Comparison of ENCODE assay signal across 13 cellular contexts in genomic region chr18:52992041-52992440, GRCh38.
A peak's percentile ranks its signal among the peaks of the same experiment; 100 is the strongest.
DNase-seq lines count a peak whose midpoint lies in the region; ATAC-seq and TF ChIP-seq lines count a peak whose summit lies in the region.
"Had no signal": no experiment of that assay in that cellular context is flagged by ENCODE, and none has a peak within 500 bp of the region (broad histone marks: within the 10 kb centered on the region; RNA-seq: fewer than 3 reads in every experiment).

No MANE protein-coding gene starts in this region.

- no peak overlapping the region for H2AFZ ChIP-seq in H9 (ENCODE audit: low read length)
- H2AFZ ChIP-seq: PC-9 had no signal

- H3K9me3 Mint-ChIP-seq in H9 = no peaks in the 10 kb centered on the region

- no peak overlapping the region for H3K23ac ChIP-seq in H9 (ENCODE audit: insufficient read length, low read depth, low read length)

- no peak overlapping the region for H3K56ac ChIP-seq in H9 (ENCODE audit: insufficient read length, low read depth, low read length)

- no peak overlapping the region for H2BK120ac ChIP-seq in H9 (ENCODE audit: low read depth, low read length, poor library complexity, severe bottlenecking)

- H2BK15ac ChIP-seq in H9 (ENCODE audit: low read depth, low read length) = no peak overlapping the region

- no peak overlapping the region for H3T11ph ChIP-seq in H9 (ENCODE audit: low read length)

- no peaks in the 10 kb centered on the region for H3K27me3 Mint-ChIP-seq in H9 (ENCODE audit: low read depth)
- H3K27me3 Mint-ChIP-seq: CD4-positive, alpha-beta memory T cell had no signal

- TF ChIP-seq CTCF in H9 (conservative IDR thresholded peaks at IDR 0.05) (peak; percentile 64), Panc1 (IDR thresholded peaks at IDR 0.05) (peak; percentile 13; the same call in 1 of the 2 replicates), esophagus muscularis mucosa (IDR thresholded peaks at IDR 0.05) (no peak)

- no peak overlapping the region for H3K27ac ChIP-seq in BLaER1 treated with 17β-estradiol and CSF1 and Interleukin-3, amounts not matched to agents 10 nM and 100 nM
- H3K27ac ChIP-seq in H9 (ENCODE audit: insufficient read length, low read depth, low read length) (no peak overlapping the region), Panc1 (ENCODE audit: low read length) (no peak overlapping the region), esophagus muscularis mucosa (replicated peaks in 1 of 4) (no peak overlapping the region)
- H3K27ac ChIP-seq: PC-9, upper lobe of left lung had no signal

- no peak overlapping the region for H2BK5ac ChIP-seq in H9 (ENCODE audit: insufficient read length, low read length)

- TF ChIP-seq POLR2A in esophagus muscularis mucosa (IDR thresholded peaks at IDR 0.05; ENCODE audit: low read depth) = no peak

- H3K4me3 ChIP-seq in BLaER1 treated with 17β-estradiol and CSF1 and Interleukin-3, amounts not matched to agents 10 nM and 100 nM = no peak overlapping the region
- no peak overlapping the region for H3K4me3 ChIP-seq in Panc1 (ENCODE audit: low read depth in 2 of 2, low read length in 2 of 2)
- H3K4me3 ChIP-seq in esophagus muscularis mucosa = no peak overlapping the region
- H3K4me3 ChIP-seq: PC-9, upper lobe of left lung had no signal

- no peaks in the 10 kb centered on the region for H3K79me1 ChIP-seq in H9 (ENCODE audit: insufficient read depth, low read depth, low read length, poor library complexity, severe bottlenecking)

- POLR2A ChIA-PET in Panc1 (lab: Charles Lee) = no interaction called here

- WGBS in H9 (ENCODE audit: extremely low coverage, insufficient read length, low lambda C conversion rate) = no CpG with 5 or more reads among the region's 6 CpGs
- 63% methylated on average over 6 of the region's 6 CpGs for WGBS in esophagus muscularis mucosa

- no peaks in the 10 kb centered on the region for H3K27me3 ChIP-seq in BLaER1 treated with 17β-estradiol and CSF1 and Interleukin-3, amounts not matched to agents 10 nM and 100 nM
- H3K27me3 ChIP-seq in H9 (ENCODE audit: insufficient read depth, low read length) (no peaks in the 10 kb centered on the region; the same call in 1 of the 2 replicates), Panc1 (ENCODE audit: control insufficient read depth, insufficient read depth, low read length) (no peaks in the 10 kb centered on the region), esophagus muscularis mucosa (no peaks in the 10 kb centered on the region)
- H3K27me3 ChIP-seq: upper lobe of left lung had no signal

- H4K5ac ChIP-seq in H9 (ENCODE audit: insufficient read length, low read depth, low read length) = no peak overlapping the region

- H3K4me2 ChIP-seq in BLaER1 treated with 17β-estradiol and CSF1 and Interleukin-3, amounts not matched to agents 10 nM and 100 nM = peak overlapping the region in 9 of 11 experiments; percentile 1 to 24 (median 12); a peak in 11 of 22 replicates
- H3K4me2 ChIP-seq in H9 (ENCODE audit: insufficient read depth, insufficient read length, low read length) = no peak overlapping the region
- H3K4me2 ChIP-seq: PC-9 had no signal

- intact Hi-C loops in Panc1 (cut with micrococcal nuclease; ENCODE audit: unreplicated experiment) (no loop called here), esophagus muscularis mucosa (cut with DNase I) (no loop called here)

- in situ Hi-C loops in Panc1 (cut with HindIII; ENCODE audit: low pct_unique_long_range_greater_than_20kb, low sequenced_read_pairs) = no loop called here

- no peak overlapping the region for H3K9ac ChIP-seq in BLaER1 treated with 17β-estradiol and CSF1 and Interleukin-3, amounts not matched to agents 10 nM and 100 nM
- H3K9ac ChIP-seq in H9 (ENCODE audit: extremely low read depth, insufficient read length, low read length) = no peak overlapping the region

- no peaks in the 10 kb centered on the region for H3K79me2 ChIP-seq in H9 (ENCODE audit: insufficient read depth, low read length)

- H3K4me1 ChIP-seq in BLaER1 treated with 17β-estradiol and CSF1 and Interleukin-3, amounts not matched to agents 10 nM and 100 nM = peaks cover 6 to 16% (median 13%) of the 10 kb centered on the region in 10 experiments; a peak in 19 of 20 replicates
- H3K4me1 ChIP-seq in H9 (ENCODE audit: insufficient read depth, low read length) = no peaks in the 10 kb centered on the region
- no peaks in the 10 kb centered on the region for H3K4me1 ChIP-seq in Panc1 (ENCODE audit: control insufficient read depth, insufficient read depth, low read length)
- no peaks in the 10 kb centered on the region for H3K4me1 ChIP-seq in esophagus muscularis mucosa
- H3K4me1 ChIP-seq: upper lobe of left lung had no signal

- no peak overlapping the region for H3K4me3 Mint-ChIP-seq in H9
- H3K4me3 Mint-ChIP-seq: CD4-positive, alpha-beta memory T cell had no signal

- no peaks in the 10 kb centered on the region for H3K36me3 ChIP-seq in BLaER1 treated with 17β-estradiol and CSF1 and Interleukin-3, amounts not matched to agents 10 nM and 100 nM
- H3K36me3 ChIP-seq in Panc1 (ENCODE audit: control insufficient read depth, insufficient read depth, low read length) (no peaks in the 10 kb centered on the region), esophagus muscularis mucosa (no peaks in the 10 kb centered on the region)
- H3K36me3 ChIP-seq: upper lobe of left lung had no signal

- no peak overlapping the region for H2BK20ac ChIP-seq in H9 (ENCODE audit: low read depth, low read length, poor library complexity, severe bottlenecking)

- H3K36me3 Mint-ChIP-seq in H9 (ENCODE audit: insufficient read depth in 1 of 3, low read depth in 3 of 3) = no peaks in the 10 kb centered on the region
- H3K36me3 Mint-ChIP-seq: CD4-positive, alpha-beta memory T cell had no signal

- H3K4ac ChIP-seq in H9 (ENCODE audit: low read depth, low read length) = no peak overlapping the region

- no peak for ATAC-seq in Panc1
- ATAC-seq in HG02970 (IDR thresholded peaks at IDR 0.05; ENCODE audit: low FRiP score, unreplicated experiment) = no peak
- ATAC-seq in GM21526 (IDR thresholded peaks at IDR 0.05; ENCODE audit: low FRiP score, unreplicated experiment) = no peak
- ATAC-seq: sciatic nerve had no signal

- no peak overlapping the region for H2BK12ac ChIP-seq in H9 (ENCODE audit: insufficient read length, low read depth, low read length)

- H3K23me2 ChIP-seq in H9 (ENCODE audit: insufficient read length, low read depth, low read length, poor library complexity, severe bottlenecking) = no peaks in the 10 kb centered on the region

- H3K9me3 ChIP-seq in BLaER1 treated with 17β-estradiol and CSF1 and Interleukin-3, amounts not matched to agents 10 nM and 100 nM (replicated peaks in 1 of 11) = no peaks in the 10 kb centered on the region
- no peaks in the 10 kb centered on the region for H3K9me3 ChIP-seq in H9 (ENCODE audit: control insufficient read depth, low read depth, low read length)
- H3K9me3 ChIP-seq in Panc1 (ENCODE audit: control insufficient read depth, insufficient read depth, low read depth, low read length) = no peaks in the 10 kb centered on the region
- no peaks in the 10 kb centered on the region for H3K9me3 ChIP-seq in esophagus muscularis mucosa
- H3K9me3 ChIP-seq: upper lobe of left lung had no signal

- DNase-seq in H9 (peak; percentile 41), Panc1 (ENCODE audit: low read depth, low spot score) (no peak), iPS-NIHi11 (ENCODE audit: low spot score) (peak; percentile 53), esophagus muscularis mucosa (ENCODE audit: extremely low spot score) (no peak), NCI-H146 (lab: John Stamatoyannopoulos, UW) (no peak)
- DNase-seq: CD4-positive, alpha-beta memory T cell; hippocampal formation; PC-9; upper lobe of left lung had no signal

- no TSS peak for BruUV-seq in Panc1 (replicated peaks; lab: Mats Ljungman, UMichigan)

- no peak overlapping the region for H2AK5ac ChIP-seq in H9 (ENCODE audit: insufficient read length, low read length)

- TF ChIP-seq EP300 in esophagus muscularis mucosa (IDR thresholded peaks at IDR 0.05) = no peak

- H4K20me1 ChIP-seq in BLaER1 treated with 17β-estradiol and CSF1 and Interleukin-3, amounts not matched to agents 10 nM and 100 nM = no peaks in the 10 kb centered on the region
- H4K20me1 ChIP-seq in H9 (ENCODE audit: control insufficient read depth, insufficient read depth, insufficient read length) = no peaks in the 10 kb centered on the region

- CTCF ChIA-PET in Panc1 (lab: Charles Lee) = no interaction called here

- H3K18ac ChIP-seq in H9 (ENCODE audit: insufficient read length, low read depth, low read length) = no peak overlapping the region

- H3K14ac ChIP-seq in H9 (ENCODE audit: insufficient read depth, low read length) = no peak overlapping the region

- no peak overlapping the region for H4K8ac ChIP-seq in H9 (replicated peaks; ENCODE audit: insufficient read length, low read depth, low read length)

- no peak overlapping the region; a peak in 2 of 7 replicates for H3K27ac Mint-ChIP-seq in H9
- H3K27ac Mint-ChIP-seq: CD4-positive, alpha-beta memory T cell had no signal

- 0 out of 4 replicates have a peak, but pooled peaks cover 0 to 2% of the 10 kb centered on the region in 2 experiments for H3K4me1 Mint-ChIP-seq in H9
- H3K4me1 Mint-ChIP-seq: CD4-positive, alpha-beta memory T cell had no signal

- H4K91ac ChIP-seq in H9 (ENCODE audit: insufficient read length, low read depth, low read length) = no peak overlapping the region

Comparison
In these comparisons a context has a peak if more than half of its experiments do, and no peak if none do; other contexts are left out.
1. DNase-seq: peak in H9 (single experiment) and iPS-NIHi11 (single experiment); none in Panc1 (single experiment), esophagus muscularis mucosa (single experiment) and NCI-H146 (single experiment).
2. CTCF ChIP-seq: peak in H9 (single experiment) and Panc1 (single experiment); none in esophagus muscularis mucosa (0 of 3).